15 cellular contexts compared by ENCODE assay signal in the genomic region with DNA sequence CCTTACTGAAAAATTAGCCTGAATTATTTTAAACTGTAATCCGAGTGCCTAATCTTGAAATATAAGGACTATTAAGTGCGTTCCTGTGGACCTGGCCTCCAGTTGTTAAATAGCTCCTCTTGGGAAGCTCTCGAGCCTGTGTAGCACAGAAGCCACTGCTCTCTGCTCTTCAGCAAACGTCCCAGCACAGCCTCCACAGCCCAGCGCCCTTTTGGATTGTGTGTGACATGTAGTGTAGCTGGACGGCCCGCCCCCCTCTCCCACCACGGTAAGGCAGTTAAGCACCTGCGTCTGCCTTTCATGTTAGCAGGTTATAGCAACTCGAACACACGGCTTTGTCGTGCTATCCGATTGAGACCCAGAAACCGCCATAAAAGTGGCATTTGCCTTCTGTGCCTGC.
DNase-seq lines count a peak whose midpoint lies in the region; ATAC-seq, FAIRE-seq and TF ChIP-seq lines count a peak whose summit lies in the region.
"Had no signal": no experiment of that assay in that cellular context is flagged by ENCODE, and none has a peak within 500 bp of the region (broad histone marks: within the 10 kb centered on the region; RNA-seq: fewer than 3 reads in every experiment).

No MANE protein-coding gene starts in this region.

- no peak overlapping the region for H2AK5ac ChIP-seq in neuronal stem cell (ENCODE audit: low read depth, low read length)

- SMC1A ChIA-PET in GM12878 (lab: Charles Lee; ENCODE audit: uncharacterized antibody, unreplicated experiment), result interaction anchor here (1.4 kb wide), 1 partner anchor 17 kb away, joined by 4 read pairs; no protein-coding TSS in a partner anchor

- H3K27me3 ChIP-seq in GM12878 (replicated peaks in 1 of 2; ENCODE audit: control insufficient read depth in 2 of 2, insufficient read depth in 2 of 2, low read length in 1 of 2) (no peaks in the 10 kb centered on the region), sigmoid colon (no peaks in the 10 kb centered on the region), neuronal stem cell (ENCODE audit: control insufficient read depth in 3 of 3, insufficient read depth in 3 of 3, low read depth in 1 of 3, low read length in 3 of 3) (no peaks in the 10 kb centered on the region)
- H3K27me3 ChIP-seq: SJSA1 had no signal

- RAD21 ChIA-PET in GM12878 (lab: Charles Lee; ENCODE audit: unreplicated experiment), result interaction anchor here (2.0 kb wide), 1 partner anchor 35 kb away, joined by 6 read pairs; no protein-coding TSS in a partner anchor

- H3K27ac ChIP-seq in GM12878 (ENCODE audit: control insufficient read depth, insufficient read depth) (peak overlapping the region; percentile 87), sigmoid colon (no peak overlapping the region), neuronal stem cell (replicated peaks; ENCODE audit: low read length) (no peak overlapping the region)
- H3K27ac ChIP-seq: SJSA1 had no signal

- H3K27me3 Mint-ChIP-seq in CD14-positive monocyte (ENCODE audit: low read depth in 3 of 3), result peaks cover 0 to 1% (median 0%) of the 10 kb centered on the region in 3 donors

- H2BK12ac ChIP-seq in neuronal stem cell (ENCODE audit: low read length), result no peak overlapping the region

- no peaks in the 10 kb centered on the region for H3K79me1 ChIP-seq in neuronal stem cell (ENCODE audit: low read depth, low read length)

- TF ChIP-seq POLR2A in GM12892 (IDR thresholded peaks at IDR 0.05; ENCODE audit: low read depth, low read length) (no peak), GM12878 (IDR thresholded peaks at IDR 0.05; ENCODE audit: low read depth, low read length) (no peak), sigmoid colon (IDR thresholded peaks at IDR 0.05) (no peak)

- no peak overlapping the region for H3K23ac ChIP-seq in neuronal stem cell (ENCODE audit: low read depth, low read length, poor library complexity)

- TF ChIP-seq CTCF in CD14-positive monocyte (IDR thresholded peaks at IDR 0.05) (no peak), GM12878 (IDR thresholded peaks at IDR 0.05 in 2 of 3, conservative IDR thresholded peaks at IDR 0.05 in 1 of 3; ENCODE audit: control insufficient read depth in 2 of 3, extremely low read depth in 1 of 3, insufficient read depth in 1 of 3, low read depth in 3 of 3, low read length in 3 of 3) (no peak), sigmoid colon (IDR thresholded peaks at IDR 0.05) (no peak)

- no peak for TF ChIP-seq RAD21 in GM12878 (IDR thresholded peaks at IDR 0.05; ENCODE audit: insufficient read depth, low read depth, low read length)

- CTCF ChIA-PET in GM12878 (lab: Yijun Ruan, JAX), result interaction anchor here (1.0 kb wide), 1 partner anchor 13 kb away, joined by 4 read pairs; no protein-coding TSS in a partner anchor

- H4K8ac ChIP-seq in neuronal stem cell (ENCODE audit: low read depth, low read length), result no peak overlapping the region

- H3K14ac ChIP-seq in neuronal stem cell (ENCODE audit: low read length), result no peak overlapping the region

- BruUV-seq in GM12878 (replicated peaks; lab: Mats Ljungman, UMichigan), result no TSS peak

- no peak overlapping the region for H2BK5ac ChIP-seq in neuronal stem cell (ENCODE audit: low read length)

- H3K36me3 Mint-ChIP-seq in CD14-positive monocyte, result peaks cover 44 to 55% of the 10 kb centered on the region in 2 donors

- H3K9me3 ChIP-seq in GM12878 (replicated peaks; ENCODE audit: control insufficient read depth, insufficient read depth, low read length) (peaks cover 23% of the 10 kb centered on the region; the same call in 2 of the 3 replicates), sigmoid colon (no peaks in the 10 kb centered on the region), neuronal stem cell (replicated peaks in 1 of 2; ENCODE audit: control insufficient read depth in 2 of 2, insufficient read depth in 1 of 2, low read depth in 1 of 2, low read length in 2 of 2) (peaks cover 15 to 24% of the 10 kb centered on the region in 2 donors)
- H3K9me3 ChIP-seq: HAP-1, SJSA1 had no signal

- peak; percentile 21 for FAIRE-seq in GM12892 (lab: Jason Lieb, UNC)
- no peak for FAIRE-seq in GM12878 (lab: Jason Lieb, UNC)

- H2BK120ac ChIP-seq in neuronal stem cell (ENCODE audit: low read depth, low read length), result no peak overlapping the region

- no peaks in the 10 kb centered on the region for H3K4me1 Mint-ChIP-seq in CD14-positive monocyte

- in situ Hi-C loops in GM12878 (cut with MboI), result no loop called here

- no peak for ATAC-seq in GM12878

- no peak overlapping the region for H3K4ac ChIP-seq in neuronal stem cell (ENCODE audit: low read length)

- no peak overlapping the region for H2AFZ ChIP-seq in GM12878 (ENCODE audit: control insufficient read depth, low read depth, low read length)
- H2AFZ ChIP-seq in neuronal stem cell (ENCODE audit: low read length), result no peak overlapping the region

- no peak overlapping the region for H3K4me3 Mint-ChIP-seq in CD14-positive monocyte

- H3K9ac ChIP-seq in GM12878 (ENCODE audit: control insufficient read depth, insufficient read depth, low read length) (no peak overlapping the region; the same call in 1 of the 2 replicates), neuronal stem cell (ENCODE audit: low read depth, low read length, poor library complexity) (no peak overlapping the region)

- DNase-seq in CD14-positive monocyte (ENCODE audit: low spot score), result peak; percentile 16
- no peak for DNase-seq in GM12892 (ENCODE audit: insufficient read length)
- DNase-seq in GM12878 (ENCODE audit: low read depth, low spot score), result no peak
- peak; percentile 57 for DNase-seq in sigmoid colon
- DNase-seq in LoVo (ENCODE audit: low spot score), result no peak
- no peak for DNase-seq in NCI-H1694 treated with DMSO at 0.1 percent for 48 hours (lab: John Stamatoyannopoulos, UW)
- no peak for DNase-seq in neuronal stem cell (ENCODE audit: low spot score)
- DNase-seq: COR-L47, DMS153, IMR-90, NCI-H1048, NCI-H345, NCI-H526 treated with DMSO at 0.1 percent for 48 hours had no signal

- H2BK15ac ChIP-seq in neuronal stem cell (ENCODE audit: low read length), result no peak overlapping the region

- intact Hi-C loops in CD14-positive monocyte (cut with micrococcal nuclease) (no loop called here), GM12878 (cut with micrococcal nuclease; ENCODE audit: unreplicated experiment) (no loop called here), sigmoid colon (cut with DNase I) (no loop called here)

- H4K20me1 ChIP-seq in GM12878 (ENCODE audit: control insufficient read depth, insufficient read depth), result no peaks in the 10 kb centered on the region

- peaks cover 40% of the 10 kb centered on the region for H3K4me1 ChIP-seq in GM12878 (ENCODE audit: control insufficient read depth, insufficient read depth, low read length)
- H3K4me1 ChIP-seq in sigmoid colon, result peaks cover 0 to 1% (median 0%) of the 10 kb centered on the region in 4 donors
- H3K4me1 ChIP-seq in neuronal stem cell (ENCODE audit: control insufficient read depth in 2 of 2, insufficient read depth in 1 of 2, low read depth in 1 of 2, low read length in 2 of 2), result peaks cover 0 to 5% of the 10 kb centered on the region in 2 donors
- H3K4me1 ChIP-seq: HAP-1, SJSA1 had no signal

- TF ChIP-seq EP300 in GM12878 (IDR thresholded peaks at IDR 0.05; ENCODE audit: borderline replicate concordance in 1 of 2, control insufficient read depth in 1 of 2, low read depth in 2 of 2, low read length in 2 of 2) (no peak), sigmoid colon (IDR thresholded peaks at IDR 0.05) (no peak)

- H3K4me2 ChIP-seq in GM12878 (ENCODE audit: control insufficient read depth, insufficient read depth) (peak overlapping the region; percentile 51), neuronal stem cell (ENCODE audit: insufficient read depth, low read length, poor library complexity, severe bottlenecking) (no peak overlapping the region)

- WGBS in GM12878 (ENCODE audit: insufficient coverage, insufficient replicate concordance, low lambda C conversion rate, missing lambda C conversion rate), result 80% methylated on average over 14 of the region's 14 CpGs
- WGBS in sigmoid colon, 2 donors, result 82 to 94% methylated on average over 14 of the region's 14 CpGs
- WGBS in neuronal stem cell (ENCODE audit: extremely low coverage in 2 of 2, insufficient read length in 2 of 2, insufficient replicate concordance in 1 of 2), 2 donors, result no CpG with 5 or more reads among the region's 14 CpGs

- H3K9me3 Mint-ChIP-seq in CD14-positive monocyte, result peaks cover 3 to 23% (median 14%) of the 10 kb centered on the region in 7 donors

- H3K18ac ChIP-seq in neuronal stem cell (ENCODE audit: low read length), result no peak overlapping the region

- no peaks in the 10 kb centered on the region for H3K79me2 ChIP-seq in GM12878 (ENCODE audit: control insufficient read depth, insufficient read depth, low read length)

- H3K27ac Mint-ChIP-seq in CD14-positive monocyte, result peak overlapping the region in 1 of 7 donors; percentile 26

- H3K36me3 ChIP-seq in GM12878 (ENCODE audit: control insufficient read depth in 2 of 2, insufficient read depth in 2 of 2, low read length in 1 of 2), result peaks cover 9 to 13% of the 10 kb centered on the region in 2 experiments; a peak in 3 of 4 replicates
- peaks cover 0 to 61% (median 6%) of the 10 kb centered on the region in 4 donors for H3K36me3 ChIP-seq in sigmoid colon
- H3K36me3 ChIP-seq in neuronal stem cell (replicated peaks in 1 of 2; ENCODE audit: control insufficient read depth in 2 of 2, insufficient read depth in 2 of 2, low read length in 2 of 2), result peaks cover 21 to 53% of the 10 kb centered on the region in 2 donors

- POLR2A ChIA-PET in GM12878 (lab: Charles Lee), result interaction anchor here (0.9 to 1.1 kb wide), 3 partner anchors 14 to 17 kb away, joined by 3 to 4 read pairs (median 3); no protein-coding TSS in a partner anchor

- H3K4me3 ChIP-seq in GM12878, result no peak overlapping the region
- H3K4me3 ChIP-seq in sigmoid colon, result no peak overlapping the region
- H3K4me3 ChIP-seq in neuronal stem cell (ENCODE audit: low read length in 2 of 2), result no peak overlapping the region
- H3K4me3 ChIP-seq: HAP-1, SJSA1 had no signal

- no peak overlapping the region for H4K91ac ChIP-seq in neuronal stem cell (ENCODE audit: low read depth, low read length, poor library complexity)

TF ChIP-seq in GM12878, 131 proteins besides CTCF, POLR2A, EP300 and RAD21 (continues in another document):
- TF ChIP-seq KDM1A (IDR thresholded peaks at IDR 0.05; ENCODE audit: borderline replicate concordance) (no peak), RCOR1 (conservative IDR thresholded peaks at IDR 0.05; ENCODE audit: low read depth, low read length) (no peak), PAX8 (IDR thresholded peaks at IDR 0.05) (no peak), YBX1 (IDR thresholded peaks at IDR 0.05) (no peak)
- TF ChIP-seq, protein P1, sequence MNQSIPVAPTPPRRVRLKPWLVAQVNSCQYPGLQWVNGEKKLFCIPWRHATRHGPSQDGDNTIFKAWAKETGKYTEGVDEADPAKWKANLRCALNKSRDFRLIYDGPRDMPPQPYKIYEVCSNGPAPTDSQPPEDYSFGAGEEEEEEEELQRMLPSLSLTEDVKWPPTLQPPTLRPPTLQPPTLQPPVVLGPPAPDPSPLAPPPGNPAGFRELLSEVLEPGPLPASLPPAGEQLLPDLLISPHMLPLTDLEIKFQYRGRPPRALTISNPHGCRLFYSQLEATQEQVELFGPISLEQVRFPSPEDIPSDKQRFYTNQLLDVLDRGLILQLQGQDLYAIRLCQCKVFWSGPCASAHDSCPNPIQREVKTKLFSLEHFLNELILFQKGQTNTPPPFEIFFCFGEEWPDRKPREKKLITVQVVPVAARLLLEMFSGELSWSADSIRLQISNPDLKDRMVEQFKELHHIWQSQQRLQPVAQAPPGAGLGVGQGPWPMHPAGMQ (IDR thresholded peaks at IDR 0.05; ENCODE audit: borderline replicate concordance), result no peak

Comparison
In these comparisons a context has a peak if more than half of its experiments do, and no peak if none do; other contexts are left out.
1. DNase-seq: peak in CD14-positive monocyte (single experiment) and sigmoid colon (single experiment); none in GM12892 (single experiment), GM12878 (single experiment), LoVo (single experiment), NCI-H1694 treated with DMSO at 0.1 percent for 48 hours (single experiment) and neuronal stem cell (single experiment).